In genomic region chr4:148021706-148022105, GRCh38 we compare ENCODE assay signal across 3 cellular contexts.
TF ChIP-seq lines count a peak whose summit lies in the region.

No MANE protein-coding gene starts in this region.

TF ChIP-seq in SK-N-SH, 30 proteins besides CTCF, POLR2A, EP300 and RAD21:
- TF ChIP-seq ELF1 (IDR thresholded peaks at IDR 0.05) = no peak
- TF ChIP-seq CHD2 (IDR thresholded peaks at IDR 0.05; ENCODE audit: low read length, partially characterized antibody) = no peak
- TF ChIP-seq ZBTB33 (IDR thresholded peaks at IDR 0.05; ENCODE audit: borderline replicate concordance, low read depth) = no peak
- no peak for TF ChIP-seq TCF12 (IDR thresholded peaks at IDR 0.05)
- TF ChIP-seq MXI1 (IDR thresholded peaks at IDR 0.05; ENCODE audit: low read depth, low read length) = no peak
- TF ChIP-seq POLR2AphosphoS5 (IDR thresholded peaks at IDR 0.05; ENCODE audit: low read depth, low read length) = no peak
TF ChIP-seq in SK-N-SH: peak in this region for 0.

TF ChIP-seq in SK-N-SH treated with all-trans-retinoic acid at 6 μM for 48 hours, 23 proteins besides CTCF, POLR2A, EP300 and RAD21:
- TF ChIP-seq PATZ1 (CRISPR knock-in tag; IDR thresholded peaks at IDR 0.05; ENCODE audit: borderline replicate concordance) (no peak), ESRRG (CRISPR knock-in tag; IDR thresholded peaks at IDR 0.05) (no peak), BACH2 (CRISPR knock-in tag; IDR thresholded peaks at IDR 0.05; ENCODE audit: borderline replicate concordance) (no peak), CSDC2 (CRISPR knock-in tag; IDR thresholded peaks at IDR 0.05) (no peak), TOX (CRISPR knock-in tag; IDR thresholded peaks at IDR 0.05; ENCODE audit: borderline replicate concordance) (no peak), ZC3H10 (CRISPR knock-in tag; IDR thresholded peaks at IDR 0.05) (no peak), SNAI2 (CRISPR knock-in tag; IDR thresholded peaks at IDR 0.05) (no peak)

TF ChIP-seq in endothelial cell of umbilical vein, 7 proteins besides CTCF, POLR2A, EP300 and RAD21:
- TF ChIP-seq POLR2AphosphoS5 (IDR thresholded peaks at IDR 0.05; ENCODE audit: insufficient read depth, low read depth, low read length) = no peak
- TF ChIP-seq MYC (IDR thresholded peaks at IDR 0.05; ENCODE audit: low read depth, low read length) = no peak
- TF ChIP-seq GATA2 (IDR thresholded peaks at IDR 0.05; ENCODE audit: insufficient read depth, insufficient read length, low read depth, low read length) = no peak
- no peak for TF ChIP-seq EZH2 (IDR thresholded peaks at IDR 0.05; ENCODE audit: borderline replicate concordance, low read depth, low read length, severe bottlenecking)
- no peak for TF ChIP-seq JUN (IDR thresholded peaks at IDR 0.05; ENCODE audit: borderline replicate concordance, insufficient read depth, insufficient read length, low read depth)
- no peak for TF ChIP-seq FOS (IDR thresholded peaks at IDR 0.05; ENCODE audit: borderline replicate concordance, insufficient read depth, low read length)
- TF ChIP-seq MAX (IDR thresholded peaks at IDR 0.05; ENCODE audit: insufficient read depth, insufficient read length) = no peak
